In genomic region chr11:24575392-24575791, GRCh38 we compare ENCODE assay signal across 21 cellular contexts.
DNase-seq lines count a peak whose midpoint lies in the region; ATAC-seq, FAIRE-seq and TF ChIP-seq lines count a peak whose summit lies in the region.
"Had no signal": no experiment of that assay in that cellular context is flagged by ENCODE, and none has a peak within 500 bp of the region (broad histone marks: within the 10 kb centered on the region; RNA-seq: fewer than 3 reads in every experiment).

No MANE protein-coding gene starts in this region.

- H3K4me3 ChIP-seq in bronchial epithelial cell (ENCODE audit: low read depth, low read length): no peak overlapping the region
- H3K4me3 ChIP-seq in left lung: no peak overlapping the region
- no peak overlapping the region for H3K4me3 ChIP-seq in heart left ventricle
- H3K4me3 ChIP-seq in HAP-1: no peak overlapping the region
- H3K4me3 ChIP-seq: left ventricle myocardium inferior, SK-N-MC, uterus had no signal

- H3K27ac ChIP-seq in left lung (no peak overlapping the region), heart left ventricle (no peak overlapping the region)
- H3K27ac ChIP-seq: left ventricle myocardium inferior, SK-N-MC, uterus had no signal

- no peaks in the 10 kb centered on the region for H3K27me3 ChIP-seq in bronchial epithelial cell (ENCODE audit: control insufficient read depth, insufficient read depth, low read length)
- no peaks in the 10 kb centered on the region for H3K27me3 ChIP-seq in left lung
- H3K27me3 ChIP-seq in heart left ventricle: no peaks in the 10 kb centered on the region
- H3K27me3 ChIP-seq in HAP-1 (ENCODE audit: low read depth): no peaks in the 10 kb centered on the region
- H3K27me3 ChIP-seq: uterus had no signal

- no peak for ATAC-seq in activated CD4-positive, CD25-positive, alpha-beta regulatory T cell treated with anti-CD3 and anti-CD28 coated beads, Interleukin-2, amount 50 U/mL, for 24 hours
- ATAC-seq in left lung: no peak
- no peak for ATAC-seq in heart left ventricle
- ATAC-seq: activated CD4-positive, alpha-beta T cell treated with anti-CD3 and anti-CD28 coated beads for 36 hours; sciatic nerve; stimulated activated naive CD8-positive, alpha-beta T cell treated with anti-CD3 and anti-CD28 coated beads, Interleukin-15, amount 100 ng/mL, for 72 hours had no signal

- in situ Hi-C loops in ACHN (cut with HindIII; ENCODE audit: low pct_ligation_motif_present, low pct_unique_long_range_greater_than_20kb, low sequenced_read_pairs): no loop called here
- in situ Hi-C loops in HAP-1 (cut with MboI; ENCODE audit: low sequenced_read_pairs): no loop called here

- H3K4me1 ChIP-seq in left lung: no peaks in the 10 kb centered on the region
- no peaks in the 10 kb centered on the region for H3K4me1 ChIP-seq in heart left ventricle
- no peaks in the 10 kb centered on the region; the same call in 1 of the 2 replicates for H3K4me1 ChIP-seq in HAP-1
- H3K4me1 ChIP-seq: left ventricle myocardium inferior, uterus had no signal

- no peaks in the 10 kb centered on the region for H3K36me3 ChIP-seq in bronchial epithelial cell (ENCODE audit: control insufficient read depth, insufficient read depth, low read length)
- no peaks in the 10 kb centered on the region for H3K36me3 ChIP-seq in left lung
- H3K36me3 ChIP-seq in heart left ventricle: no peaks in the 10 kb centered on the region
- H3K36me3 ChIP-seq in HAP-1 (replicated peaks): no peaks in the 10 kb centered on the region
- H3K36me3 ChIP-seq: left ventricle myocardium inferior, uterus had no signal

- DNase-seq in ACHN (peak; percentile 4), NCI-H226 (peak; percentile 72), bronchial epithelial cell (ENCODE audit: low read depth) (peak; percentile 90), glomerular endothelial cell (ENCODE audit: extremely low read depth, low read depth, low spot score) (peak; percentile 69), left lung (no peak), heart left ventricle (no peak), HAP-1 (ENCODE audit: low spot score in 2 of 2) (no peak)
- DNase-seq: activated CD4-positive, alpha-beta T cell treated with anti-CD3 and anti-CD28 coated beads for 36 hours; activated CD8-positive, alpha-beta memory T cell treated with anti-CD3 and anti-CD28 coated beads, Interleukin-2, amount 50 U/mL, for 48 hours; CD8-positive, alpha-beta memory T cell; left ventricle myocardium inferior; MV-4-11; NCI-H2081 treated with DMSO at 0.1 percent for 48 hours; NCI-H526; stimulated activated CD4-positive, alpha-beta T cell treated with anti-CD3 and anti-CD28 coated beads, Interleukin-1b, Interleukin-23, amount 100 ng/mL, for 48 hours; stimulated activated naive CD8-positive, alpha-beta T cell treated with anti-CD3 and anti-CD28 coated beads, Interleukin-15, amount 100 ng/mL, for 72 hours; T1000; uterus had no signal

- FAIRE-seq in bronchial epithelial cell (lab: Jason Lieb, UNC): no peak

- H3K9me3 ChIP-seq in left lung: no peaks in the 10 kb centered on the region
- no peaks in the 10 kb centered on the region for H3K9me3 ChIP-seq in heart left ventricle
- H3K9me3 ChIP-seq in HAP-1: no peaks in the 10 kb centered on the region
- H3K9me3 ChIP-seq: left ventricle myocardium inferior, uterus had no signal

- intact Hi-C loops in left lung (cut with DNase I): no loop called here
- intact Hi-C loops in heart left ventricle (cut with DNase I): no loop called here

- TF ChIP-seq POLR2A in heart left ventricle (IDR thresholded peaks at IDR 0.05): no peak

- 47 to 68% (median 52%) methylated on average over 2 of the region's 2 CpGs for WGBS in heart left ventricle, 4 donors

- no peak for TF ChIP-seq CTCF in bronchial epithelial cell (IDR thresholded peaks at IDR 0.05; ENCODE audit: insufficient read depth, low read length, severe bottlenecking)
- TF ChIP-seq CTCF in left lung (IDR thresholded peaks at IDR 0.05): no peak
- TF ChIP-seq CTCF in heart left ventricle (IDR thresholded peaks at IDR 0.05): no peak

Comparison
In these comparisons a context has a peak if more than half of its experiments do, and no peak if none do; other contexts are left out.
1. DNase-seq: peak in ACHN (single experiment), NCI-H226 (single experiment), bronchial epithelial cell (single experiment) and glomerular endothelial cell (single experiment); none in left lung (0 of 2), heart left ventricle (0 of 5) and HAP-1 (0 of 2).